Comparison of ENCODE assay signal across 26 cellular contexts in the genomic region with DNA sequence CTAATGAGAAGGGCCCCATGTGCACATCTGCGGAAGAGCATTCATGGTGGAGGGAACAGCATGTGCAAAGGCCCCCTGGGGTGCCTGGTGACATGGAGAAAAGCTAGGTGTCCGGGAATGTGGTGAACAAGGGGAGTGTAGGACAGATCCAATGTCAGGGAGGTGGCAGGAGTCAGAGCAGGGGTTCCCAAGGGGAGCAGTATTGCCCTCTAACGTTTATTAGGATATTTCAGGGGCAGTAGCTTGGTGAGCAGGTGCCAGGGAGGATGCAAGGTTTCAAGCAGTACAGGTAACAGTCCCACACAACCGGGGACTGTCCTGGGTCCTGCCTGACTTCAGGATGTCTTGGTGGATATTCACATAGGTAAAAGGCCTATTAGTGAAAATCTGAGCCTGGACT.
"Had no signal": no experiment of that assay in that cellular context is flagged by ENCODE, and none has a peak within 500 bp of the region (broad histone marks: within the 10 kb centered on the region; RNA-seq: fewer than 3 reads in every experiment).

No MANE protein-coding gene starts in this region.

- ATAC-seq: gastroesophageal sphincter; heart left ventricle; left ventricle myocardium superior; lower lobe of right lung; naive thymus-derived CD8-positive, alpha-beta T cell; sciatic nerve had no signal

- H3K4me3 ChIP-seq: colonic mucosa, gastroesophageal sphincter, heart left ventricle, lower lobe of right lung, smooth muscle cell, stomach, thyroid gland, vagina had no signal

- H3K4me1 ChIP-seq: colonic mucosa, gastroesophageal sphincter, heart left ventricle, lower lobe of right lung, parathyroid adenoma, stomach, thyroid gland, vagina had no signal

- H3K27ac ChIP-seq: colonic mucosa, gastroesophageal sphincter, heart left ventricle, lower lobe of right lung, parathyroid adenoma, stomach, thyroid gland, vagina had no signal

- DNase-seq: colonic mucosa; effector CD8-positive, alpha-beta T cell; foreskin fibroblast; heart left ventricle; hypothalamus; left ventricle myocardium superior; lower lobe of right lung; naive thymus-derived CD8-positive, alpha-beta T cell; nephron progenitor cell; nucleus accumbens; stimulated activated CD4-positive, alpha-beta T cell treated with anti-CD3 and anti-CD28 coated beads, Interleukin-12 subunit alpha, Interleukin-12 subunit beta, amount 100 ng/mL, for 4 hours; stimulated activated CD4-positive, alpha-beta T cell treated with anti-CD3 and anti-CD28 coated beads, Interleukin-1b, Interleukin-23, amount 100 ng/mL, for 48 hours; stimulated activated CD4-positive, alpha-beta T cell treated with anti-CD3 and anti-CD28 coated beads, Interleukin-4, amount 100 ng/mL, for 1 hour; stimulated activated CD8-positive, alpha-beta memory T cell treated with anti-CD3 and anti-CD28 coated beads, Interleukin-4, amount 100 ng/mL, for 48 hours; stimulated activated naive CD4-positive, alpha-beta T cell treated with Interleukin-2 at 50 U/mL for 16 hours; stomach; thyroid gland; trophoblast cell had no signal

- H3K27me3 ChIP-seq: colonic mucosa, gastroesophageal sphincter, thyroid gland, vagina had no signal

- H3K27ac Mint-ChIP-seq: dendritic cell treated with granulocyte-macrophage colony-stimulating factor and Interleukin-4, amounts not matched to agents 40 ng/mL and 50 ng/mL, for 4 days; naive thymus-derived CD8-positive, alpha-beta T cell; nephron progenitor cell; progenitor cell of endocrine pancreas had no signal

- H3K9me3 ChIP-seq: colonic mucosa, gastroesophageal sphincter, heart left ventricle, lower lobe of right lung, stomach, thyroid gland, vagina had no signal

- H3K9me3 Mint-ChIP-seq: dendritic cell treated with granulocyte-macrophage colony-stimulating factor and Interleukin-4, amounts not matched to agents 40 ng/mL and 50 ng/mL, for 4 days; naive thymus-derived CD8-positive, alpha-beta T cell; nephron progenitor cell had no signal

- H3K79me2 ChIP-seq: parathyroid adenoma had no signal

- H3K9ac ChIP-seq: parathyroid adenoma had no signal

- H3K36me3 Mint-ChIP-seq: naive thymus-derived CD8-positive, alpha-beta T cell had no signal

- H3K4me2 ChIP-seq: smooth muscle cell had no signal

- H3K4me3 Mint-ChIP-seq: dendritic cell treated with granulocyte-macrophage colony-stimulating factor and Interleukin-4, amounts not matched to agents 40 ng/mL and 50 ng/mL, for 4 days; naive thymus-derived CD8-positive, alpha-beta T cell; nephron progenitor cell had no signal

- H3K36me3 ChIP-seq: colonic mucosa, gastroesophageal sphincter, heart left ventricle, lower lobe of right lung, stomach, thyroid gland, vagina had no signal

- H2AFZ ChIP-seq: parathyroid adenoma had no signal

- FAIRE-seq: keratinocyte had no signal
